In genomic region chr5:174409971-174410370, GRCh38 we compare ENCODE assay signal across 25 cellular contexts.
"Had no signal": no experiment of that assay in that cellular context is flagged by ENCODE, and none has a peak within 500 bp of the region (broad histone marks: within the 10 kb centered on the region; RNA-seq: fewer than 3 reads in every experiment).

No MANE protein-coding gene starts in this region.

- H3K4me1 Mint-ChIP-seq: naive thymus-derived CD4-positive, alpha-beta T cell; nephron had no signal

- H3K27me3 ChIP-seq: ovary, tibial nerve, uterus had no signal

- H3K4me1 ChIP-seq: gastrocnemius medialis, psoas muscle, uterus had no signal

- H3K9me3 ChIP-seq: gastrocnemius medialis, ovary, psoas muscle, thoracic aorta, upper lobe of right lung, uterus had no signal

- ATAC-seq: gastrocnemius medialis; left lobe of liver; naive thymus-derived CD4-positive, alpha-beta T cell; psoas muscle; right cardiac atrium; stimulated activated naive B cell treated with anti-CD40 and anti-IgM and Interleukin-4, amounts not matched to agents 10 μg/mL and 1 μg/mL and 100 μg/mL, for 72 hours; upper lobe of right lung had no signal

- H3K4me3 Mint-ChIP-seq: naive thymus-derived CD4-positive, alpha-beta T cell; nephron; stimulated activated naive B cell treated with anti-CD40 and anti-IgM and Interleukin-4, amounts not matched to agents 10 μg/mL and 1 μg/mL and 100 μg/mL, for 72 hours; stimulated activated naive CD8-positive, alpha-beta T cell treated with anti-CD3 and anti-CD28 coated beads, Interleukin-15, Interleukin-2, amounts not matched to agents 100 ng/mL and 50 ng/mL, for 24 hours had no signal

- H3K9me3 Mint-ChIP-seq: stimulated activated naive CD8-positive, alpha-beta T cell treated with anti-CD3 and anti-CD28 coated beads, Interleukin-15, Interleukin-2, amounts not matched to agents 100 ng/mL and 50 ng/mL, for 24 hours had no signal

- H3K4me3 ChIP-seq: gastrocnemius medialis, ovary, psoas muscle, skin epidermis, thoracic aorta, tibial nerve, upper lobe of right lung, uterus had no signal

- H3K27ac Mint-ChIP-seq: naive thymus-derived CD4-positive, alpha-beta T cell; nephron; stimulated activated naive B cell treated with anti-CD40 and anti-IgM and Interleukin-4, amounts not matched to agents 10 μg/mL and 1 μg/mL and 100 μg/mL, for 72 hours; stimulated activated naive CD8-positive, alpha-beta T cell treated with anti-CD3 and anti-CD28 coated beads, Interleukin-15, Interleukin-2, amounts not matched to agents 100 ng/mL and 50 ng/mL, for 24 hours had no signal

- H3K27ac ChIP-seq: epithelial cell of prostate, gastrocnemius medialis, ovary, psoas muscle, skin epidermis, tibial nerve, upper lobe of right lung, uterus had no signal

- H3K36me3 ChIP-seq: gastrocnemius medialis, ovary, thoracic aorta, tibial nerve, upper lobe of right lung, uterus had no signal

- DNase-seq: cortex of kidney; foreskin fibroblast; gastrocnemius medialis; head of caudate nucleus; kidney; mesenchymal stem cell; midbrain; naive thymus-derived CD4-positive, alpha-beta T cell; nucleus accumbens; ovary; posterior cingulate gyrus; psoas muscle; right cardiac atrium; stimulated activated CD4-positive, alpha-beta T cell treated with anti-CD3 and anti-CD28 coated beads, Interleukin-15, amount 100 ng/mL, for 24 hours; stimulated activated CD4-positive, alpha-beta T cell treated with anti-CD3 and anti-CD28 coated beads, Interleukin-2, amount 100 ng/mL, for 48 hours; stimulated activated naive B cell treated with anti-CD40 and anti-IgM and Interleukin-4, amounts not matched to agents 10 μg/mL and 1 μg/mL and 100 μg/mL, for 72 hours; upper lobe of right lung; uterus had no signal
